ENCODE assay signal across 12 cellular contexts in genomic region chr15:39205081-39205480, GRCh38.
DNase-seq lines count a peak whose midpoint lies in the region; TF ChIP-seq lines count a peak whose summit lies in the region.
"Had no signal": no experiment of that assay in that cellular context is flagged by ENCODE, and none has a peak within 500 bp of the region (broad histone marks: within the 10 kb centered on the region; RNA-seq: fewer than 3 reads in every experiment).

No MANE protein-coding gene starts in this region.

- H3F3A ChIP-seq in GM23248 (ENCODE audit: insufficient read depth): peaks cover 35% of the 10 kb centered on the region

- H3K9ac ChIP-seq in GM23248: no peak overlapping the region
- H3K9ac ChIP-seq: BLaER1 treated with 17β-estradiol and CSF1 and Interleukin-3, amounts not matched to agents 10 nM and 100 nM had no signal

- no peaks in the 10 kb centered on the region for H3K36me3 ChIP-seq in GM23248 (ENCODE audit: low read depth)
- no peaks in the 10 kb centered on the region for H3K36me3 ChIP-seq in osteoblast (ENCODE audit: insufficient read depth, low read length)
- H3K36me3 ChIP-seq: BLaER1 treated with 17β-estradiol and CSF1 and Interleukin-3, amounts not matched to agents 10 nM and 100 nM had no signal

- H3K9me2 ChIP-seq in GM23248 (ENCODE audit: insufficient read depth): no peaks in the 10 kb centered on the region

- H4K20me1 ChIP-seq in GM23248 (ENCODE audit: insufficient read depth) (no peaks in the 10 kb centered on the region), osteoblast (ENCODE audit: insufficient read depth, low read length) (no peaks in the 10 kb centered on the region)
- H4K20me1 ChIP-seq: BLaER1 treated with 17β-estradiol and CSF1 and Interleukin-3, amounts not matched to agents 10 nM and 100 nM had no signal

- TF ChIP-seq CTCF in epithelial cell of esophagus (IDR thresholded peaks at IDR 0.05; ENCODE audit: insufficient read depth, low read depth, low read length, missing control alignments): no peak
- no peak for TF ChIP-seq CTCF in osteoblast (IDR thresholded peaks at IDR 0.05; ENCODE audit: extremely low read depth, low read depth, low read length)

- DNase-seq in GM23248: no peak
- DNase-seq in M059J (ENCODE audit: low read depth): peak; percentile 54
- peak; percentile 45 for DNase-seq in epithelial cell of esophagus (ENCODE audit: low read depth)
- no peak for DNase-seq in osteoblast (ENCODE audit: insufficient read length, low spot score, missing footprints)
- no peak for DNase-seq in DMS 273 treated with DMSO at 0.1 percent for 48 hours (lab: John Stamatoyannopoulos, UW)
- DNase-seq in AG20443 (ENCODE audit: low spot score): no peak
- DNase-seq in HPDE6-E6E7 (ENCODE audit: extremely low spot score): no peak
- DNase-seq: 8988T; CD4-positive, CD25-positive, alpha-beta regulatory T cell; GOT3; H9 had no signal

- H3K79me2 ChIP-seq in GM23248 (ENCODE audit: insufficient read depth) (0 out of 2 replicates have a peak, but pooled peaks cover 4% of the 10 kb centered on the region), osteoblast (ENCODE audit: insufficient read depth, low read length) (no peaks in the 10 kb centered on the region)

- H3K4me3 ChIP-seq in GM23248: no peak overlapping the region
- H3K4me3 ChIP-seq in epithelial cell of esophagus (ENCODE audit: low read length): no peak overlapping the region
- H3K4me3 ChIP-seq in osteoblast (ENCODE audit: insufficient read depth, low read length): no peak overlapping the region
- H3K4me3 ChIP-seq: BLaER1 treated with 17β-estradiol and CSF1 and Interleukin-3, amounts not matched to agents 10 nM and 100 nM had no signal

- H3K27ac ChIP-seq in GM23248 (peak overlapping the region; percentile 77), osteoblast (ENCODE audit: low read depth, low read length) (peak overlapping the region; percentile 60)
- H3K27ac ChIP-seq: BLaER1 treated with 17β-estradiol and CSF1 and Interleukin-3, amounts not matched to agents 10 nM and 100 nM had no signal

- H2AFZ ChIP-seq in GM23248 (no peak overlapping the region), osteoblast (ENCODE audit: low read length) (no peak overlapping the region)

- H3K27me3 ChIP-seq in GM23248 (replicated peaks; ENCODE audit: insufficient read depth) (no peaks in the 10 kb centered on the region), osteoblast (ENCODE audit: insufficient read depth, low read length) (no peaks in the 10 kb centered on the region)
- H3K27me3 ChIP-seq: BLaER1 treated with 17β-estradiol and CSF1 and Interleukin-3, amounts not matched to agents 10 nM and 100 nM had no signal

- in situ Hi-C loops in GM23248 (cut with MboI): no loop called here

- H3K4me1 ChIP-seq in GM23248 (ENCODE audit: insufficient read depth) (peaks cover 44% of the 10 kb centered on the region), osteoblast (ENCODE audit: insufficient read depth, low read length) (peaks cover 35% of the 10 kb centered on the region)
- H3K4me1 ChIP-seq: BLaER1 treated with 17β-estradiol and CSF1 and Interleukin-3, amounts not matched to agents 10 nM and 100 nM had no signal

- no peaks in the 10 kb centered on the region for H3K9me3 ChIP-seq in GM23248 (ENCODE audit: low read depth)
- H3K9me3 ChIP-seq in osteoblast (ENCODE audit: low read depth, low read length): no peaks in the 10 kb centered on the region

- H3K4me2 ChIP-seq in GM23248 (ENCODE audit: unreplicated experiment) (no peak overlapping the region), osteoblast (ENCODE audit: insufficient read depth, low read length) (no peak overlapping the region)
- H3K4me2 ChIP-seq: BLaER1 treated with 17β-estradiol and CSF1 and Interleukin-3, amounts not matched to agents 10 nM and 100 nM had no signal

Comparison
In these comparisons a context has a peak if more than half of its experiments do, and no peak if none do; other contexts are left out.
1. DNase-seq: peak in M059J (single experiment) and epithelial cell of esophagus (single experiment); none in GM23248 (single experiment), osteoblast (single experiment), DMS 273 treated with DMSO at 0.1 percent for 48 hours (single experiment), AG20443 (single experiment) and HPDE6-E6E7 (single experiment).